Comparison of ENCODE assay signal across 9 cellular contexts in the genomic region with DNA sequence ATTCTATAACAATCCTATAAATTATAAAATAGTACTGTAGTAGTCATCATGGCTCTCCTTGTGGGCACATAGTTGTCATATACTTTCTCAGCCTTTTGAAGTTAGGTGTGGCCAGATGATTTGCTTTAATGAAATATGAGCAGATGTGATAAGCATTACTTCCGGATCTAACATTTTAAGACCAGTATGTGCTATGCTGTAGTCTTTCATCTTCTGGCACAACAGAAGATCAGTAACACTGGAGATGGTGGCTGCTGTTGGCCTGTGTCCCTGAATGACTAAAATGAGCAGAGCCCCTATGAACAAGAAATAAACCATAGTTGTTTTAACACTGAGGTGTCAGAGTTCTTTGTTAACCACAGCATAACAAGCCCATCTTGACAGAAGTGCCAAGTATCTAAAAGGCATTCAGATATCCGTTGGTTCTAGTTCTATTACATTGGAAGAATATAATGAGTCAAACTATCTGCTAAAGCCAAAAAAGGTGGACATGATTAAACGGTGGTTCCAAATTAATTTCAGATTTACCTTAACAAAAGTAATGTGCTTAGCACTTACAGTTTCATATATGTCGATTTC. TPM values are rescaled to one million over a fixed set of nuclear protein-coding genes. Genes with fewer than 3 reads are reported as not detected.
DNase-seq lines count a peak whose midpoint lies in the region; ATAC-seq, FAIRE-seq and TF ChIP-seq lines count a peak whose summit lies in the region.
"Had no signal": no experiment of that assay in that cellular context is flagged by ENCODE, and none has a peak within 500 bp of the region (broad histone marks: within the 10 kb centered on the region; RNA-seq: fewer than 3 reads in every experiment).

No MANE protein-coding gene starts in this region.

- DNase-seq in D721Med (ENCODE audit: insufficient read length, low spot score): no peak
- peak in 5 of 10 donors; percentile 8 to 45 (median 41) for DNase-seq in naive thymus-derived CD8-positive, alpha-beta T cell
- DNase-seq in NCI-H345 treated with DMSO at 0.1 percent for 48 hours (lab: John Stamatoyannopoulos, UW; ENCODE audit: unreplicated experiment): no peak
- no peak for DNase-seq in ascending aorta (ENCODE audit: low spot score in 2 of 2)
- DNase-seq in SKM-1 (lab: John Stamatoyannopoulos, UW; ENCODE audit: unreplicated experiment): no peak
- DNase-seq: DMS79 treated with DMSO at 0.1 percent for 48 hours had no signal

- intact Hi-C loops in ascending aorta (cut with DNase I): loop anchor here (10.0 kb wide), 1 partner anchor 1376 kb away; the partner anchor contains the start of gene ACAA2

- H3K4me3 ChIP-seq in ascending aorta: no peak overlapping the region

- ATAC-seq in HG02610 (IDR thresholded peaks at IDR 0.05; ENCODE audit: unreplicated experiment) (peak; percentile 37), GM18873 (IDR thresholded peaks at IDR 0.05; ENCODE audit: low FRiP score, unreplicated experiment) (no peak)
- peak; percentile 57 for ATAC-seq in activated T-helper 17 cell treated with anti-CD3 and anti-CD28 coated beads, Interleukin-2, amount 50 U/mL, for 72 hours (replicated peaks)
- ATAC-seq in naive thymus-derived CD8-positive, alpha-beta T cell: peak; percentile 55

- peaks cover 68% of the 10 kb centered on the region for H3K36me3 Mint-ChIP-seq in activated T-helper 17 cell treated with anti-CD3 and anti-CD28 coated beads, Interleukin-2, amount 50 U/mL, for 72 hours (ENCODE audit: low read depth)
- peaks cover 0 to 5% (median 0%) of the 10 kb centered on the region in 3 donors for H3K36me3 Mint-ChIP-seq in naive thymus-derived CD8-positive, alpha-beta T cell

- H3K9me3 Mint-ChIP-seq in activated T-helper 17 cell treated with anti-CD3 and anti-CD28 coated beads, Interleukin-2, amount 50 U/mL, for 72 hours: no peaks in the 10 kb centered on the region
- no peaks in the 10 kb centered on the region for H3K9me3 Mint-ChIP-seq in naive thymus-derived CD8-positive, alpha-beta T cell

- POLR2A ChIA-PET in naive thymus-derived CD8-positive, alpha-beta T cell (lab: Charles Lee): no interaction called here

- peak overlapping the region; percentile 39 for H3K27ac Mint-ChIP-seq in activated T-helper 17 cell treated with anti-CD3 and anti-CD28 coated beads, Interleukin-2, amount 50 U/mL, for 72 hours
- H3K27ac Mint-ChIP-seq in naive thymus-derived CD8-positive, alpha-beta T cell: peak overlapping the region; percentile 4 to 90 (median 54)

- H3K27me3 ChIP-seq in ascending aorta: no peaks in the 10 kb centered on the region

- TF ChIP-seq CTCF in D721Med (IDR thresholded peaks at IDR 0.05; ENCODE audit: insufficient read depth, missing control alignments): no peak
- TF ChIP-seq CTCF in ascending aorta (IDR thresholded peaks at IDR 0.05): no peak

- peaks cover 0 to 24% of the 10 kb centered on the region in 2 donors for H3K4me1 ChIP-seq in ascending aorta

- peaks cover 43% of the 10 kb centered on the region for H3K4me1 Mint-ChIP-seq in activated T-helper 17 cell treated with anti-CD3 and anti-CD28 coated beads, Interleukin-2, amount 50 U/mL, for 72 hours
- H3K4me1 Mint-ChIP-seq in naive thymus-derived CD8-positive, alpha-beta T cell: peaks cover 31 to 92% (median 76%) of the 10 kb centered on the region in 4 donors

- FAIRE-seq in D721Med (lab: Jason Lieb, UNC): peak; percentile 76

- no peaks in the 10 kb centered on the region for H3K27me3 Mint-ChIP-seq in activated T-helper 17 cell treated with anti-CD3 and anti-CD28 coated beads, Interleukin-2, amount 50 U/mL, for 72 hours
- no peaks in the 10 kb centered on the region for H3K27me3 Mint-ChIP-seq in naive thymus-derived CD8-positive, alpha-beta T cell

- peak overlapping the region; percentile 71 for H3K4me3 Mint-ChIP-seq in activated T-helper 17 cell treated with anti-CD3 and anti-CD28 coated beads, Interleukin-2, amount 50 U/mL, for 72 hours
- peak overlapping the region in 9 of 10 donors; percentile 27 to 72 (median 53) for H3K4me3 Mint-ChIP-seq in naive thymus-derived CD8-positive, alpha-beta T cell

- no peaks in the 10 kb centered on the region for H3K9me3 ChIP-seq in ascending aorta

- H3K27ac ChIP-seq in ascending aorta: no peak overlapping the region

- H3K36me3 ChIP-seq in ascending aorta: no peaks in the 10 kb centered on the region

RNA-seq across cellular contexts. Expression of gene MEX3C, which starts 6.3 kb away (rescaled TPM):
- total RNA-seq in activated T-helper 17 cell treated with anti-CD3 and anti-CD28 coated beads, Interleukin-2, amount 50 U/mL, for 72 hours: 10 to 100 TPM; 46.0 to 46.9 TPM
- 10 to 100 TPM; 54.3 to 57.6 TPM for total RNA-seq in naive thymus-derived CD8-positive, alpha-beta T cell
- polyA plus RNA-seq in naive thymus-derived CD8-positive, alpha-beta T cell: 1 to 10 TPM; 1.7 to 7.4 (median 6.9) TPM
- 97.7 TPM for total RNA-seq in ascending aorta
